11 cellular contexts compared by ENCODE assay signal in the genomic region with DNA sequence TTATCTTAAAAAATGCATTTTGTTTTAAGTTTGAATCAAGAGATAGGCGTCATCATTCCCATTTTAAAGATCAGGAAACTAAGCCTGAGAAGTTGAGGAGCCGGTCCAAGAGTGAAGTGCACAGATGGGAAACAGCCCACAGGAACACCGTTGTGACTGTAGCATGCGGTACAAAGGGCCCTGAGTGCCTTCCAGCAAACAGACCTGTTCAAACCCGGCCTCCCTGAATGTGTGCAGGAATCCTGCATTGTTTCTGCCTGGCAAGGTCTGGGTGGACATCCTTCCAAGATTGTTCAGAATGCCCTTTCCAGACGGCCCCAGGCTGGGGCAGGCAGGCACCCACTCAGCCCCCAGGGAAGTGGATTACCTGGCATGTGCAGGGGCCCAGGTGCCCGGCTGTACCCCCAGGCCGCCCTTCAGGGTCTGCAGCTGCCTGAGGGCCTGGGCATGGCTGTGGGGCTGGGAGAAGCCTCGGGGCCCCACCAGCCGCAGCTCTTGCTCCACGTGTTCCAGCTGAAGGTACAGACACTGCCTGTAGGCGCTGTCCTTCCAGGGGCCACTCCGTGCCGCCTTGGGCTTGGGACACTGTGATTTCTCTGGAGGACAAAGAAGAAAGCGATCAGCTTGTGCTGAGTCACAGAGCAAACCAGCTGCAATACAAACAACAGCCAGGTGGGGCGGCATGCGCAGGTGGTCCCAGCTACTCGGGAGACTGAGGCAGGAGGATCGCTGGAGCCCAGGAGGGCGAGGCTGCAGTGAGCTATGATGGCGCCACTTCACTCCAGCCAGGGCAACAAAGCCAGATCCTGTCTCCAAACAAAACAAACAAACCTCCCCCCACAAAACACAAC. TPM values are rescaled to one million over a fixed set of nuclear protein-coding genes. Genes with fewer than 3 reads are reported as not detected.
DNase-seq lines count a peak whose midpoint lies in the region; ATAC-seq and TF ChIP-seq lines count a peak whose summit lies in the region.
"Had no signal": no experiment of that assay in that cellular context is flagged by ENCODE, and none has a peak within 500 bp of the region (broad histone marks: within the 10 kb centered on the region; RNA-seq: fewer than 3 reads in every experiment).

No MANE protein-coding gene starts in this region.

- H3K4me3 ChIP-seq in AG04450 (ENCODE audit: low read depth, low read length) (no peak overlapping the region), GM12865 (ENCODE audit: low read depth, low read length) (no peak overlapping the region), iPS-15b (ENCODE audit: low read depth, low read length) (no peak overlapping the region), aorta (ENCODE audit: low read length in 2 of 2) (no peak overlapping the region)
- no peak overlapping the region for H3K4me3 ChIP-seq in naive thymus-derived CD4-positive, alpha-beta T cell (ENCODE audit: low read length)

- intact Hi-C loops in aorta (cut with DNase I) = no loop called here
- intact Hi-C loops in naive thymus-derived CD4-positive, alpha-beta T cell (cut with micrococcal nuclease) = no loop called here

- H3K36me3 Mint-ChIP-seq in naive thymus-derived CD4-positive, alpha-beta T cell = no peaks in the 10 kb centered on the region

- H3K4me1 ChIP-seq in iPS-15b (ENCODE audit: control insufficient read depth, insufficient read depth, low read length) (no peaks in the 10 kb centered on the region), aorta (ENCODE audit: control insufficient read depth in 1 of 2, insufficient read depth in 2 of 2, low read length in 2 of 2) (no peaks in the 10 kb centered on the region)
- H3K4me1 ChIP-seq in naive thymus-derived CD4-positive, alpha-beta T cell (ENCODE audit: control insufficient read depth in 2 of 2, insufficient read depth in 2 of 2, low read length in 2 of 2) = no peaks in the 10 kb centered on the region

- H3K4me1 Mint-ChIP-seq in naive thymus-derived CD4-positive, alpha-beta T cell = no peaks in the 10 kb centered on the region

- H3K9ac ChIP-seq in iPS-15b (ENCODE audit: low read depth, low read length) = peak overlapping the region; percentile 54

- POLR2A ChIA-PET in AG04450 (lab: Yijun Ruan, JAX) = no interaction called here
- POLR2A ChIA-PET in naive thymus-derived CD4-positive, alpha-beta T cell (lab: Charles Lee) = no interaction called here

- in situ Hi-C loops in SK-MEL-5 (cut with HindIII; ENCODE audit: low pct_unique_long_range_greater_than_20kb, low sequenced_read_pairs) = no loop called here
- in situ Hi-C loops in GM13976 (cut with MboI; ENCODE audit: low sequenced_read_pairs, unreplicated experiment) = no loop called here

- H3K27me3 Mint-ChIP-seq in naive thymus-derived CD4-positive, alpha-beta T cell = peaks cover 2 to 11% (median 6%) of the 10 kb centered on the region in 5 donors

- WGBS in aorta, 2 donors = 79 to 81% methylated on average over 21 of the region's 21 CpGs

- H3K27me3 ChIP-seq in AG04450 (ENCODE audit: control insufficient read depth, insufficient read depth, low read length) (no peaks in the 10 kb centered on the region), iPS-15b (ENCODE audit: control insufficient read depth, insufficient read depth, low read length) (no peaks in the 10 kb centered on the region), aorta (ENCODE audit: control insufficient read depth in 1 of 2, insufficient read depth in 2 of 2, low read length in 1 of 2) (no peaks in the 10 kb centered on the region)
- H3K27me3 ChIP-seq in naive thymus-derived CD4-positive, alpha-beta T cell (ENCODE audit: control insufficient read depth in 2 of 2, insufficient read depth in 2 of 2, low read length in 2 of 2) = no peaks in the 10 kb centered on the region

- CTCF ChIA-PET in AG04450 (lab: Charles Lee) = interaction anchor here (0.7 kb wide), 1 partner anchor 483 kb away, joined by 6 read pairs; no protein-coding TSS in a partner anchor
- CTCF ChIA-PET in naive thymus-derived CD4-positive, alpha-beta T cell (lab: Charles Lee) = no interaction called here

- TF ChIP-seq CTCF in AG04450 (IDR thresholded peaks at IDR 0.05; ENCODE audit: low read depth, low read length) = peak; percentile 26
- TF ChIP-seq CTCF in GM12865 (IDR thresholded peaks at IDR 0.05; ENCODE audit: insufficient read depth, low read depth, low read length, missing control alignments) = peak; percentile 39
- no peak for TF ChIP-seq CTCF in GM13976 (IDR thresholded peaks at IDR 0.05; ENCODE audit: borderline replicate concordance, control extremely low read depth, extremely low read depth, insufficient read depth, missing control alignments)

- H3K9me3 ChIP-seq in AG04450 (ENCODE audit: control insufficient read depth, insufficient read depth, low read length) (no peaks in the 10 kb centered on the region; the same call in 1 of the 2 replicates), iPS-15b (ENCODE audit: control insufficient read depth, insufficient read depth, low read length) (no peaks in the 10 kb centered on the region), aorta (ENCODE audit: control insufficient read depth, low read length) (no peaks in the 10 kb centered on the region)
- H3K9me3 ChIP-seq in naive thymus-derived CD4-positive, alpha-beta T cell (ENCODE audit: control insufficient read depth in 2 of 3, low read length in 3 of 3) = no peaks in the 10 kb centered on the region

- no peak for ATAC-seq in aorta (ENCODE audit: low FRiP score)
- no peak for ATAC-seq in naive thymus-derived CD4-positive, alpha-beta T cell

- H3K36me3 ChIP-seq in iPS-15b (ENCODE audit: control insufficient read depth, insufficient read depth, low read length) (no peaks in the 10 kb centered on the region), aorta (ENCODE audit: control insufficient read depth in 1 of 2, insufficient read depth in 2 of 2, low read length in 1 of 2) (no peaks in the 10 kb centered on the region)
- no peaks in the 10 kb centered on the region for H3K36me3 ChIP-seq in naive thymus-derived CD4-positive, alpha-beta T cell (ENCODE audit: control insufficient read depth in 2 of 3, insufficient read depth in 3 of 3, low read length in 3 of 3)

- H3K27ac ChIP-seq in AG04450 (ENCODE audit: low read depth, low read length) = no peak overlapping the region
- H3K27ac ChIP-seq in aorta (ENCODE audit: low read depth in 1 of 2, low read length in 2 of 2) = no peak overlapping the region
- H3K27ac ChIP-seq in naive thymus-derived CD4-positive, alpha-beta T cell (ENCODE audit: low read depth, low read length) = no peak overlapping the region

- DNase-seq in AG04450 (ENCODE audit: low read depth, low spot score) (no peak), GM12865 (ENCODE audit: low read depth) (no peak), SK-MEL-5 (ENCODE audit: low read depth, low spot score) (peak; percentile 28), HK-2 (ENCODE audit: unreplicated experiment) (no peak), aorta (no peak), GM13976 (ENCODE audit: low spot score) (no peak)
- DNase-seq in naive thymus-derived CD4-positive, alpha-beta T cell = no peak
- DNase-seq: activated effector memory CD4-positive, alpha-beta T cell treated with Interleukin-2 at 50 U/mL for 16 hours; NCI-H2171 treated with DMSO at 0.1 percent for 48 hours had no signal

- H3K9me3 Mint-ChIP-seq in naive thymus-derived CD4-positive, alpha-beta T cell = peaks cover 0 to 1% (median 0%) of the 10 kb centered on the region in 11 donors
- H3K9me3 Mint-ChIP-seq: dendritic cell treated with granulocyte-macrophage colony-stimulating factor and Interleukin-4, amounts not matched to agents 40 ng/mL and 50 ng/mL, for 4 days had no signal

- H3K4me3 Mint-ChIP-seq in naive thymus-derived CD4-positive, alpha-beta T cell = no peak overlapping the region
- H3K4me3 Mint-ChIP-seq: dendritic cell treated with granulocyte-macrophage colony-stimulating factor and Interleukin-4, amounts not matched to agents 40 ng/mL and 50 ng/mL, for 4 days had no signal

- no peak overlapping the region for H3K27ac Mint-ChIP-seq in naive thymus-derived CD4-positive, alpha-beta T cell
- H3K27ac Mint-ChIP-seq: dendritic cell treated with granulocyte-macrophage colony-stimulating factor and Interleukin-4, amounts not matched to agents 40 ng/mL and 50 ng/mL, for 4 days had no signal

RNA-seq across cellular contexts. Expression of a gene that starts 45.0 kb away (rescaled TPM):
- 16.1 and 26.7 TPM in 2 replicates for polyA plus RNA-seq in AG04450 (2011; rRNA removed)
- 2.0 and 5.6 TPM in 2 replicates for polyA minus RNA-seq in AG04450 (2011; rRNA and poly(A)+ RNA removed)
- 55.2 and 62.6 TPM in 2 replicates for total RNA-seq in SK-MEL-5 (2014; rRNA removed; shearing (Covaris generic))
- polyA plus RNA-seq in SK-MEL-5 (2015; cell fraction: cytosol; rRNA removed) = 56.4 and 62.3 TPM in 2 replicates
- polyA plus RNA-seq in SK-MEL-5 (2015; cell fraction: nucleus; rRNA removed) = 20.9 and 34.6 TPM in 2 replicates
- total RNA-seq in aorta = 10 to 100 TPM; 14.7 to 18.1 TPM
- 10 to 100 TPM; 19.9 to 35.7 TPM for polyA plus RNA-seq in aorta
- total RNA-seq in naive thymus-derived CD4-positive, alpha-beta T cell = 1 to 10 TPM; 1.5 to 7.5 (median 4.9) TPM
- polyA plus RNA-seq in naive thymus-derived CD4-positive, alpha-beta T cell = 10 to 100 TPM in 1 of 2 donors, 1 to 10 TPM in 1; 9.7 to 10.7 TPM
